Comparison of ENCODE assay signal across 14 cellular contexts in the genomic region with DNA sequence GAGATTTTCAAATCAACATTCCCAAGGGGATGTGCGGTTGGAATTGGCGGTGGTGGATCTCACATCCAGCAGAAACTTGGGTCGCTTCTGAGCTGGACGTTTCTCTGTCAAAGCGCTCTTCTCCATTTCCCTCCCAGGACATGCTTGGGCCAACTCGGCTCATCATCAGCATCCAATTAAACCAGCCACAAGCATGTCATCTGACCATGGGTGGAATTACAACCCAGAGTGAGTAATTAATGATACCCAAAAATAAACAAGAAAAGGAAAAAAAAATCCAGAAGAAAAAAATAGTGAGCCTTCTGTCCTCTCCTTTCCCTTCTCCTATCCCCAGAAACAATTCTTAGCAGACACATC.
DNase-seq lines count a peak whose midpoint lies in the region; ATAC-seq and TF ChIP-seq lines count a peak whose summit lies in the region.
"Had no signal": no experiment of that assay in that cellular context is flagged by ENCODE, and none has a peak within 500 bp of the region (broad histone marks: within the 10 kb centered on the region; RNA-seq: fewer than 3 reads in every experiment).

No MANE protein-coding gene starts in this region.

- ATAC-seq in HG03159 (IDR thresholded peaks at IDR 0.05; ENCODE audit: unreplicated experiment), result no peak
- ATAC-seq: activated T-helper 17 cell treated with anti-CD3 and anti-CD28 coated beads, Interleukin-2, amount 50 U/mL, for 72 hours had no signal

- H3K36me3 ChIP-seq in muscle layer of duodenum (ENCODE audit: control insufficient read depth in 1 of 2, insufficient read depth in 2 of 2, low read length in 2 of 2), result no peaks in the 10 kb centered on the region
- H3K36me3 ChIP-seq: prostate gland had no signal

- H3K27me3 ChIP-seq in AG04450 (ENCODE audit: control insufficient read depth, insufficient read depth, low read length) (no peaks in the 10 kb centered on the region), muscle layer of duodenum (ENCODE audit: low read depth, low read length) (no peaks in the 10 kb centered on the region)

- TF ChIP-seq CTCF in AG04450 (IDR thresholded peaks at IDR 0.05; ENCODE audit: low read depth, low read length) (no peak), endothelial cell (IDR thresholded peaks at IDR 0.05; ENCODE audit: unreplicated experiment) (no peak), GM10266 (IDR thresholded peaks at IDR 0.05; ENCODE audit: control insufficient read depth, insufficient read depth, low read depth, missing control alignments) (no peak)

- H3K9me3 Mint-ChIP-seq in endothelial cell (ENCODE audit: unreplicated experiment), result no peaks in the 10 kb centered on the region
- H3K9me3 Mint-ChIP-seq: activated T-helper 17 cell treated with anti-CD3 and anti-CD28 coated beads, Interleukin-2, amount 50 U/mL, for 72 hours had no signal

- H3K9me3 ChIP-seq in AG04450 (ENCODE audit: control insufficient read depth, insufficient read depth, low read length) (no peaks in the 10 kb centered on the region; the same call in 1 of the 2 replicates), muscle layer of duodenum (ENCODE audit: control insufficient read depth in 1 of 2, low read length in 2 of 2) (no peaks in the 10 kb centered on the region)
- H3K9me3 ChIP-seq: prostate gland had no signal

- CTCF ChIA-PET in AG04450 (lab: Charles Lee), result interaction anchor here (1.2 kb wide), 1 partner anchor 477 kb away, joined by 3 read pairs; no protein-coding TSS in a partner anchor

- no peak overlapping the region for H3K4me3 ChIP-seq in AG04450 (ENCODE audit: low read depth, low read length)
- no peak overlapping the region for H3K4me3 ChIP-seq in muscle layer of duodenum (ENCODE audit: low read depth in 1 of 2, low read length in 2 of 2)
- H3K4me3 ChIP-seq: prostate gland had no signal

- H3K4me1 ChIP-seq in muscle layer of duodenum (ENCODE audit: control insufficient read depth in 1 of 2, insufficient read depth in 2 of 2, low read length in 2 of 2), result peaks cover 20 to 44% of the 10 kb centered on the region in 2 donors

- POLR2A ChIA-PET in AG04450 (lab: Yijun Ruan, JAX), result interaction anchor here (1.0 kb wide), 1 partner anchor 473 kb away, joined by 3 read pairs; no protein-coding TSS in a partner anchor

- no peaks in the 10 kb centered on the region for H3K36me3 Mint-ChIP-seq in endothelial cell (ENCODE audit: low read depth, unreplicated experiment)

- peaks cover 10% of the 10 kb centered on the region for H3K27me3 Mint-ChIP-seq in endothelial cell (ENCODE audit: unreplicated experiment)
- H3K27me3 Mint-ChIP-seq: activated T-helper 17 cell treated with anti-CD3 and anti-CD28 coated beads, Interleukin-2, amount 50 U/mL, for 72 hours had no signal

- no peak for DNase-seq in AG04450 (ENCODE audit: low read depth, low spot score)
- DNase-seq in HCEC 1CT, result peak; percentile 49
- no peak for DNase-seq in endothelial cell (ENCODE audit: low spot score)
- no peak for DNase-seq in GM10266 (ENCODE audit: extremely low spot score)
- DNase-seq in NCI-H82 (lab: John Stamatoyannopoulos, UW), result no peak
- DNase-seq in OCI-M1 (lab: John Stamatoyannopoulos, UW), result no peak
- DNase-seq: activated CD4-positive, alpha-beta T cell treated with anti-CD3 and anti-CD28 coated beads for 4 hours; caudate nucleus; NCI-H1436 treated with DMSO at 0.1 percent for 48 hours; NK-92 treated with Interleukin-12 subunit alpha and Interleukin-12 subunit beta, amount 100 ng/mL, for 24 hours had no signal

- peak overlapping the region; percentile 93 for H3K27ac Mint-ChIP-seq in endothelial cell (ENCODE audit: unreplicated experiment)
- H3K27ac Mint-ChIP-seq: activated T-helper 17 cell treated with anti-CD3 and anti-CD28 coated beads, Interleukin-2, amount 50 U/mL, for 72 hours had no signal

- peak overlapping the region; percentile 65 for H3K4me3 Mint-ChIP-seq in endothelial cell (ENCODE audit: unreplicated experiment)
- H3K4me3 Mint-ChIP-seq: activated T-helper 17 cell treated with anti-CD3 and anti-CD28 coated beads, Interleukin-2, amount 50 U/mL, for 72 hours had no signal

- peak overlapping the region; percentile 86 for H3K27ac ChIP-seq in AG04450 (ENCODE audit: low read depth, low read length)
- H3K27ac ChIP-seq in muscle layer of duodenum (ENCODE audit: low read length), result peak overlapping the region; percentile 70

- peaks cover 78% of the 10 kb centered on the region for H3K4me1 Mint-ChIP-seq in endothelial cell (ENCODE audit: unreplicated experiment)
